ENCODE assay signal across 9 cellular contexts in the genomic region with DNA sequence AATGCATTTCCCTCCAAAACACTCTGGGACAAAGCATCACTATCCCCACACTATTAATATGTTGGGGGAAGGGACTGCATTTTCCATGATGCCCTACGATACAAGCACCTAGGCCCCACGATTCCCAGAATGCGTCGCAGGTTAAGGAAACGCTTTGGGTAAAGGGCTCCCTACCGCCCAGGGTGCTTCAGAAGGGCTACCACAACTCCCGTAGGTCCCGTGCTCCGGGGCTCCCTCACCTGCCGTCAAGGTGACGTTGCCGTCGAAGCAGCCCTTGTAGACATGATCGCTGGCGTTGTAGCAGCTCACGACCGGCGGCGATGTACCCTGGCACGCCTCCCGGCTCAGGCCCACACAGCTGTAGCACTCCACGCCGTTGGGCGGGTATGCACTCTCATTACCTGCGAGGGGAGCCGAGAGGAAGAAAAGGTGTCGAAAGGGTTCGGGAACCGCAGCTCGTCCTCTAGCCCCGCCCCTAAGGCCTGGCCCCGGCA. TPM values are rescaled to one million over a fixed set of nuclear protein-coding genes. Genes with fewer than 3 reads are reported as not detected.
DNase-seq lines count a peak whose midpoint lies in the region; ATAC-seq and TF ChIP-seq lines count a peak whose summit lies in the region.
"Had no signal": no experiment of that assay in that cellular context is flagged by ENCODE, and none has a peak within 500 bp of the region (broad histone marks: within the 10 kb centered on the region; RNA-seq: fewer than 3 reads in every experiment).

No MANE protein-coding gene starts in this region.

- H3K9ac ChIP-seq in ES-I3 (ENCODE audit: low read depth, low read length) (peak overlapping the region; percentile 62), trophoblast cell (ENCODE audit: low read length) (no peak overlapping the region)

- CTCF ChIA-PET in PC-9 (lab: Charles Lee) = interaction anchor here (0.8 to 1.2 kb wide), 2 partner anchors 30 to 57 kb away, joined by 3 to 6 read pairs; no protein-coding TSS in a partner anchor

- 7 to 8% methylated on average over 32 of the region's 32 CpGs for WGBS in esophagus, 2 donors
- no CpG with 5 or more reads among the region's 32 CpGs for WGBS in trophoblast cell (ENCODE audit: extremely low coverage, insufficient coverage, insufficient read length)

- H2BK5ac ChIP-seq in trophoblast cell (ENCODE audit: low read depth, low read length, poor library complexity) = no peak overlapping the region

- no TSS peak for BruUV-seq in PC-9 (replicated peaks; lab: Mats Ljungman, UMichigan)

- H3K36me3 ChIP-seq in ES-I3 (ENCODE audit: insufficient read depth, low read length) = no peaks in the 10 kb centered on the region
- peaks cover 11% of the 10 kb centered on the region; the same call in 1 of the 2 replicates for H3K36me3 ChIP-seq in PC-9 (ENCODE audit: low read depth)
- H3K36me3 ChIP-seq in esophagus (ENCODE audit: control insufficient read depth in 2 of 2, insufficient read depth in 2 of 2, low read length in 1 of 2) = peaks cover 0 to 15% of the 10 kb centered on the region in 2 donors
- H3K36me3 ChIP-seq in trophoblast cell (ENCODE audit: control insufficient read depth in 1 of 2, insufficient read depth in 2 of 2, low read length in 2 of 2) = no peaks in the 10 kb centered on the region

- H3K79me2 ChIP-seq in PC-9 (ENCODE audit: low read depth) (peaks cover 15% of the 10 kb centered on the region), trophoblast cell (ENCODE audit: control insufficient read depth, insufficient read depth, low read length, poor library complexity) (peaks cover 2% of the 10 kb centered on the region)

- no peak overlapping the region for H2AK5ac ChIP-seq in trophoblast cell (ENCODE audit: low read length)

- no peak overlapping the region for H4K91ac ChIP-seq in trophoblast cell (ENCODE audit: low read depth, low read length)

- H3K4me2 ChIP-seq in PC-9 (peak overlapping the region; percentile 95), trophoblast cell (ENCODE audit: low read length) (peak overlapping the region; percentile 60)

- intact Hi-C loops in PC-9 (cut with micrococcal nuclease; ENCODE audit: unreplicated experiment) = no loop called here

- POLR2A ChIA-PET in PC-9 (lab: Charles Lee; ENCODE audit: unreplicated experiment) = interaction anchor here (0.6 to 0.7 kb wide), 4 partner anchors 32 to 562 kb away, joined by 3 to 7 read pairs (median 3); no protein-coding TSS in a partner anchor

- no peak overlapping the region for H3K18ac ChIP-seq in trophoblast cell (ENCODE audit: low read length)

- no peaks in the 10 kb centered on the region for H3K9me3 ChIP-seq in ES-I3 (ENCODE audit: control insufficient read depth, insufficient read depth, low read length)
- no peaks in the 10 kb centered on the region for H3K9me3 ChIP-seq in PC-9 (ENCODE audit: insufficient read depth, low read depth)
- H3K9me3 ChIP-seq in esophagus (ENCODE audit: control insufficient read depth in 2 of 2, insufficient read depth in 1 of 2, low read depth in 1 of 2, low read length in 1 of 2) = no peaks in the 10 kb centered on the region
- H3K9me3 ChIP-seq in trophoblast cell (ENCODE audit: insufficient read depth, low read depth, low read length) = peaks cover 2% of the 10 kb centered on the region

- no peaks in the 10 kb centered on the region for H3K27me3 ChIP-seq in PC-9 (ENCODE audit: insufficient read depth, low read depth)
- no peaks in the 10 kb centered on the region for H3K27me3 ChIP-seq in esophagus (ENCODE audit: control insufficient read depth in 1 of 2, insufficient read depth in 2 of 2, low read length in 2 of 2)
- H3K27me3 ChIP-seq in trophoblast cell (ENCODE audit: insufficient read depth, low read length) = no peaks in the 10 kb centered on the region

- H3K27ac ChIP-seq in PC-9 (no peak overlapping the region), esophagus (ENCODE audit: low read depth in 2 of 2, low read length in 1 of 2) (peak overlapping the region; percentile 87 to 95), trophoblast cell (ENCODE audit: low read depth, low read length) (no peak overlapping the region)

- H3K4ac ChIP-seq in trophoblast cell (ENCODE audit: low read depth, low read length) = no peak overlapping the region

- DNase-seq in PC-9 (no peak), trophoblast cell (no peak), LoVo (ENCODE audit: low spot score) (no peak), putamen (ENCODE audit: low spot score) (no peak), CD1c-positive myeloid dendritic cell (ENCODE audit: extremely low spot score) (no peak)

- peak overlapping the region; percentile 21 for H4K12ac ChIP-seq in trophoblast cell (ENCODE audit: low read depth, low read length)

- peak overlapping the region; percentile 38; the same call in 1 of the 2 replicates for H3K4me3 ChIP-seq in PC-9
- peak overlapping the region; percentile 69 to 72 for H3K4me3 ChIP-seq in esophagus (ENCODE audit: low read depth in 1 of 2, low read length in 2 of 2)
- H3K4me3 ChIP-seq in trophoblast cell (ENCODE audit: low read depth, low read length) = peak overlapping the region; percentile 59

- H3F3A ChIP-seq in PC-9 (ENCODE audit: insufficient read depth, low read depth) = peaks cover 59% of the 10 kb centered on the region

- H3K14ac ChIP-seq in trophoblast cell (ENCODE audit: low read length) = no peak overlapping the region

- TF ChIP-seq CTCF in PC-9 (conservative IDR thresholded peaks at IDR 0.05) = no peak

- no peak for ATAC-seq in HG03354 (IDR thresholded peaks at IDR 0.05; ENCODE audit: poor library complexity, severe bottlenecking, unreplicated experiment)

- H4K20me1 ChIP-seq in PC-9 (ENCODE audit: insufficient read depth) = 0 out of 2 replicates have a peak, but pooled peaks cover 6% of the 10 kb centered on the region

- no peaks in the 10 kb centered on the region for H3K9me2 ChIP-seq in PC-9 (ENCODE audit: insufficient read depth)

- H2BK120ac ChIP-seq in trophoblast cell (ENCODE audit: insufficient read depth, low read length, poor library complexity) = no peak overlapping the region

- H4K8ac ChIP-seq in trophoblast cell (ENCODE audit: low read depth, low read length) = peak overlapping the region; percentile 38

- H3K79me1 ChIP-seq in trophoblast cell (ENCODE audit: low read length) = peaks cover 9% of the 10 kb centered on the region

- peaks cover 6% of the 10 kb centered on the region for H3K4me1 ChIP-seq in ES-I3 (ENCODE audit: insufficient read depth, low read length)
- peaks cover 30% of the 10 kb centered on the region for H3K4me1 ChIP-seq in PC-9 (replicated peaks; ENCODE audit: insufficient read depth)
- peaks cover 0 to 8% of the 10 kb centered on the region in 2 donors for H3K4me1 ChIP-seq in esophagus (ENCODE audit: control insufficient read depth in 2 of 2, insufficient read depth in 2 of 2, low read length in 1 of 2)
- H3K4me1 ChIP-seq in trophoblast cell (ENCODE audit: control insufficient read depth in 1 of 2, insufficient read depth in 2 of 2, low read length in 2 of 2) = peaks cover 7 to 23% of the 10 kb centered on the region in 2 experiments

- H2BK12ac ChIP-seq in trophoblast cell (ENCODE audit: low read length) = no peak overlapping the region

- H2AFZ ChIP-seq in PC-9 (no peak overlapping the region), trophoblast cell (ENCODE audit: insufficient read depth, low read length, poor library complexity) (peak overlapping the region; percentile 30)

- no peak overlapping the region for H3K23ac ChIP-seq in trophoblast cell (ENCODE audit: low read length)

RNA-seq across cellular contexts. Expression of a gene that starts 2.5 kb away (rescaled TPM):
- 70.8 and 78.3 TPM in 2 replicates for total RNA-seq in PC-9 (2021)
- polyA plus RNA-seq in esophagus = 100 to 1,000 TPM; 208 to 770 TPM
- polyA plus RNA-seq in trophoblast cell (2013) = 44.9 and 48.1 TPM in 2 replicates
- total RNA-seq: pulmonary artery endothelial cell had no signal

RNA-seq across cellular contexts. Expression of a gene that starts 41.6 kb away (rescaled TPM):
- total RNA-seq in PC-9 (2021) = 36.7 and 50.7 TPM in 2 replicates
- 10 to 100 TPM; 58.1 to 70.1 TPM for polyA plus RNA-seq in esophagus
- polyA plus RNA-seq in trophoblast cell (2013) = 81.5 and 87.5 TPM in 2 replicates

RNA-seq across cellular contexts. Expression of a gene that starts 48.2 kb away (rescaled TPM):
- not detected in 2 replicates for total RNA-seq in PC-9 (2021)
- polyA plus RNA-seq in esophagus = 1 to 10 TPM in 1 of 2 donors, under 1 TPM in 1; 0.96 to 2.4 TPM
- 0.11 and 0.18 TPM in 2 replicates for polyA plus RNA-seq in trophoblast cell (2013)
- total RNA-seq: pulmonary artery endothelial cell had no signal

Comparison
In these comparisons a context has a peak if more than half of its experiments do, and no peak if none do; other contexts are left out.
1. H3K27ac ChIP-seq: peak in esophagus (2 of 2); none in PC-9 (single experiment) and trophoblast cell (single experiment).
2. Peak in every context shown above with its lines, with median percentiles within 50 percentile points of each other: H3K4me3 ChIP-seq.